10 cellular contexts compared by ENCODE assay signal in genomic region chr19:4206818-4207484, GRCh38. TPM values are rescaled to one million over a fixed set of nuclear protein-coding genes. Genes with fewer than 3 reads are reported as not detected.
DNase-seq lines count a peak whose midpoint lies in the region; ATAC-seq and TF ChIP-seq lines count a peak whose summit lies in the region.
"Had no signal": no experiment of that assay in that cellular context is flagged by ENCODE, and none has a peak within 500 bp of the region (broad histone marks: within the 10 kb centered on the region; RNA-seq: fewer than 3 reads in every experiment).

No MANE protein-coding gene starts in this region.

- no peak overlapping the region for H3K9ac ChIP-seq in OCI-LY3 (ENCODE audit: low read length)

- H3K9me3 ChIP-seq in AG04450 (ENCODE audit: control insufficient read depth, insufficient read depth, low read length) (no peaks in the 10 kb centered on the region; the same call in 1 of the 2 replicates), OCI-LY3 (ENCODE audit: insufficient read depth, low read length) (no peaks in the 10 kb centered on the region), Peyer's patch (no peaks in the 10 kb centered on the region)
- H3K9me3 ChIP-seq: suprapubic skin had no signal

- POLR2A ChIA-PET in AG04450 (lab: Yijun Ruan, JAX): interaction anchor here (0.9 kb wide), 1 partner anchor 221 kb away, joined by 5 read pairs; the partner anchor contains the start of gene EEF2

- in situ Hi-C loops in GM13977 (cut with MboI; ENCODE audit: low pct_unique_long_range_greater_than_20kb, low sequenced_read_pairs, unreplicated experiment): no loop called here

- H3K79me2 ChIP-seq in OCI-LY3 (ENCODE audit: low read length): no peaks in the 10 kb centered on the region

- DNase-seq in AG04450 (ENCODE audit: low read depth, low spot score): no peak
- no peak for DNase-seq in GM13977 (ENCODE audit: low spot score)
- DNase-seq in fibroblast of peridontal ligament (ENCODE audit: extremely low read depth): peak; percentile 54
- DNase-seq in activated naive CD4-positive, alpha-beta T cell treated with Interleukin-2 at 50 U/mL for 16 hours: no peak
- no peak for DNase-seq in Peyer's patch
- no peak for DNase-seq in 8988T

- ATAC-seq in GM18858 (IDR thresholded peaks at IDR 0.05; ENCODE audit: unreplicated experiment): no peak

- CTCF ChIA-PET in AG04450 (lab: Charles Lee): interaction anchor here (0.6 to 2.2 kb wide), 7 partner anchors 47 to 905 kb away, joined by 3 to 17 read pairs (median 5); partner anchors contain the start of gene EEF2

- no peak overlapping the region for H3K4me2 ChIP-seq in OCI-LY3 (ENCODE audit: low read length)

- TF ChIP-seq CTCF in AG04450 (IDR thresholded peaks at IDR 0.05; ENCODE audit: low read depth, low read length): peak; percentile 55
- peak; percentile 35 for TF ChIP-seq CTCF in GM13977 (IDR thresholded peaks at IDR 0.05; ENCODE audit: extremely low read depth, insufficient read depth, missing control alignments)
- peak; percentile 65 for TF ChIP-seq CTCF in OCI-LY3 (IDR thresholded peaks at IDR 0.05; ENCODE audit: low read depth, low read length)
- TF ChIP-seq CTCF in Peyer's patch (IDR thresholded peaks at IDR 0.05): peak in 3 of 6 experiments; percentile 22 to 35 (median 33)

- H2AFZ ChIP-seq in OCI-LY3 (ENCODE audit: low read depth, low read length): no peak overlapping the region

- no peaks in the 10 kb centered on the region for H4K20me1 ChIP-seq in OCI-LY3 (ENCODE audit: insufficient read depth, low read length)

- H3K4me3 ChIP-seq in AG04450 (ENCODE audit: low read depth, low read length): no peak overlapping the region
- H3K4me3 ChIP-seq in OCI-LY3 (ENCODE audit: low read length): no peak overlapping the region
- H3K4me3 ChIP-seq in Peyer's patch: no peak overlapping the region
- H3K4me3 ChIP-seq: suprapubic skin had no signal

- no peak for TF ChIP-seq POLR2A in Peyer's patch (IDR thresholded peaks at IDR 0.05)

- H3K27me3 ChIP-seq in AG04450 (ENCODE audit: control insufficient read depth, insufficient read depth, low read length) (peaks cover 2% of the 10 kb centered on the region), OCI-LY3 (ENCODE audit: low read depth, low read length) (peaks cover 6% of the 10 kb centered on the region; the same call in 1 of the 2 replicates), Peyer's patch (no peaks in the 10 kb centered on the region)

- peaks cover 9% of the 10 kb centered on the region; the same call in 1 of the 2 replicates for H3K4me1 ChIP-seq in OCI-LY3 (ENCODE audit: low read length)
- H3K4me1 ChIP-seq in Peyer's patch: no peaks in the 10 kb centered on the region

- H3K36me3 ChIP-seq in OCI-LY3 (replicated peaks; ENCODE audit: low read depth, low read length): no peaks in the 10 kb centered on the region
- H3K36me3 ChIP-seq in Peyer's patch: no peaks in the 10 kb centered on the region
- H3K36me3 ChIP-seq: suprapubic skin had no signal

- H3K27ac ChIP-seq in AG04450 (ENCODE audit: low read depth, low read length): no peak overlapping the region
- H3K27ac ChIP-seq in OCI-LY3 (ENCODE audit: low read length): no peak overlapping the region
- H3K27ac ChIP-seq in Peyer's patch: no peak overlapping the region
- H3K27ac ChIP-seq: suprapubic skin had no signal

RNA-seq across cellular contexts. Expression of gene EBI3, which starts 22.4 kb away (rescaled TPM):
- 1.1 and 1.3 TPM in 2 replicates for polyA plus RNA-seq in AG04450 (2011; rRNA removed)
- 0.22 and 1.6 TPM in 2 replicates for polyA minus RNA-seq in AG04450 (2011; rRNA and poly(A)+ RNA removed)
- 10 to 100 TPM in 1 of 4 donors, 1 to 10 TPM in 2, not detected in 1; 1.4 to 12.4 (median 1.9) TPM for total RNA-seq in Peyer's patch

RNA-seq across cellular contexts. Expression of gene ANKRD24, which starts 24.5 kb away (rescaled TPM):
- polyA plus RNA-seq in AG04450 (2011; rRNA removed): 0.10 and 0.11 TPM in 2 replicates
- polyA minus RNA-seq in AG04450 (2011; rRNA and poly(A)+ RNA removed): 0.04 and 0.09 TPM in 2 replicates
- 1 to 10 TPM in 3 of 4 donors, under 1 TPM in 1; 0.83 to 3.9 (median 1.6) TPM for total RNA-seq in Peyer's patch

RNA-seq across cellular contexts. Expression of gene SIRT6, which starts 24.6 kb away (rescaled TPM):
- polyA plus RNA-seq in AG04450 (2011; rRNA removed): 12.6 and 16.0 TPM in 2 replicates
- polyA minus RNA-seq in AG04450 (2011; rRNA and poly(A)+ RNA removed): 7.6 and 10.8 TPM in 2 replicates
- total RNA-seq in Peyer's patch: 100 to 1,000 TPM in 1 of 4 donors, 10 to 100 TPM in 3; 55.3 to 115 (median 84.9) TPM

RNA-seq across cellular contexts. Expression of gene YJU2, which starts 39.9 kb away (rescaled TPM):
- polyA plus RNA-seq in AG04450 (2011; rRNA removed): 10.2 and 13.0 TPM in 2 replicates
- polyA minus RNA-seq in AG04450 (2011; rRNA and poly(A)+ RNA removed): 8.3 and 9.0 TPM in 2 replicates
- total RNA-seq in Peyer's patch: 10 to 100 TPM in 3 of 4 donors, 1 to 10 TPM in 1; 8.9 to 33.8 (median 24.1) TPM

RNA-seq across cellular contexts. Expression of gene CREB3L3, which starts 53.5 kb away (rescaled TPM):
- polyA plus RNA-seq in AG04450 (2011; rRNA removed): not detected in 2 replicates
- not detected in 2 replicates for polyA minus RNA-seq in AG04450 (2011; rRNA and poly(A)+ RNA removed)
- total RNA-seq in Peyer's patch: 100 to 1,000 TPM in 3 of 4 donors, 10 to 100 TPM in 1; 45.4 to 528 (median 270) TPM
- total RNA-seq: lower leg skin had no signal
